Comparison of ENCODE assay signal across 9 cellular contexts in genomic region chr4:85968945-85969830, GRCh38.
DNase-seq lines count a peak whose midpoint lies in the region; ATAC-seq and TF ChIP-seq lines count a peak whose summit lies in the region.
"Had no signal": no experiment of that assay in that cellular context is flagged by ENCODE, and none has a peak within 500 bp of the region (broad histone marks: within the 10 kb centered on the region; RNA-seq: fewer than 3 reads in every experiment).

No MANE protein-coding gene starts in this region.

- TF ChIP-seq CTCF in breast epithelium (IDR thresholded peaks at IDR 0.05): peak; percentile 14 to 65 (median 51)
- TF ChIP-seq CTCF in lower lobe of right lung (IDR thresholded peaks at IDR 0.05): peak; percentile 57

- H3K4me1 ChIP-seq in breast epithelium (no peaks in the 10 kb centered on the region), lower lobe of right lung (peaks cover 6% of the 10 kb centered on the region)
- H3K4me1 ChIP-seq in CD4-positive, alpha-beta memory T cell (ENCODE audit: insufficient read depth, low read length): no peaks in the 10 kb centered on the region
- H3K4me1 ChIP-seq: BLaER1 had no signal

- H3K27me3 Mint-ChIP-seq in CD4-positive, alpha-beta memory T cell: no peaks in the 10 kb centered on the region

- peak; percentile 89 for ATAC-seq in HG02885 (IDR thresholded peaks at IDR 0.05; ENCODE audit: poor library complexity, unreplicated experiment)
- peak; percentile 56 to 79 for ATAC-seq in lower lobe of right lung

- no peaks in the 10 kb centered on the region for H3K9me3 ChIP-seq in breast epithelium
- H3K9me3 ChIP-seq in lower lobe of right lung: no peaks in the 10 kb centered on the region
- no peaks in the 10 kb centered on the region for H3K9me3 ChIP-seq in CD4-positive, alpha-beta memory T cell (ENCODE audit: control insufficient read depth in 1 of 2, low read length in 2 of 2)
- H3K9me3 ChIP-seq: BLaER1 had no signal

- CTCF ChIA-PET in CD4-positive, alpha-beta memory T cell (lab: Charles Lee; ENCODE audit: partially characterized antibody): no interaction called here

- TF ChIP-seq POLR2A in breast epithelium (IDR thresholded peaks at IDR 0.05): no peak

- peaks cover 0 to 7% (median 0%) of the 10 kb centered on the region in 8 donors for H3K9me3 Mint-ChIP-seq in CD4-positive, alpha-beta memory T cell

- POLR2A ChIA-PET in CD4-positive, alpha-beta memory T cell (lab: Charles Lee; ENCODE audit: partially characterized antibody): no interaction called here

- no peaks in the 10 kb centered on the region for H3K27me3 ChIP-seq in breast epithelium
- H3K27me3 ChIP-seq in lower lobe of right lung (ENCODE audit: low read depth): no peaks in the 10 kb centered on the region
- no peaks in the 10 kb centered on the region for H3K27me3 ChIP-seq in CD4-positive, alpha-beta memory T cell (ENCODE audit: insufficient read depth, low read length)
- H3K27me3 ChIP-seq: BLaER1 had no signal

- DNase-seq in DMS 273 (lab: John Stamatoyannopoulos, UW; ENCODE audit: unreplicated experiment) (peak; percentile 63), DMS 273 treated with DMSO at 0.1 percent for 48 hours (lab: John Stamatoyannopoulos, UW) (no peak), NCI-H2227 (lab: John Stamatoyannopoulos, UW; ENCODE audit: unreplicated experiment) (peak; percentile 62), breast epithelium (ENCODE audit: low spot score in 2 of 2) (no peak), lower lobe of right lung (no peak)
- no peak for DNase-seq in CD4-positive, alpha-beta memory T cell
- no peak for DNase-seq in stimulated activated CD4-positive, alpha-beta T cell treated with anti-CD3 and anti-CD28 coated beads, Interleukin-15, amount 100 ng/mL, for 24 hours

- intact Hi-C loops in breast epithelium (cut with DNase I; ENCODE audit: low total_unique reads): no loop called here
- intact Hi-C loops in lower lobe of right lung (cut with DNase I): no loop called here
- intact Hi-C loops in CD4-positive, alpha-beta memory T cell (cut with micrococcal nuclease): no loop called here

- H3K4me3 Mint-ChIP-seq in CD4-positive, alpha-beta memory T cell: no peak overlapping the region

- no peak overlapping the region for H3K27ac Mint-ChIP-seq in CD4-positive, alpha-beta memory T cell

- no peaks in the 10 kb centered on the region for H3K36me3 Mint-ChIP-seq in CD4-positive, alpha-beta memory T cell

- H3K36me3 ChIP-seq in breast epithelium: no peaks in the 10 kb centered on the region
- no peaks in the 10 kb centered on the region for H3K36me3 ChIP-seq in lower lobe of right lung
- no peaks in the 10 kb centered on the region for H3K36me3 ChIP-seq in CD4-positive, alpha-beta memory T cell (ENCODE audit: insufficient read depth, low read length)
- H3K36me3 ChIP-seq: BLaER1 had no signal

- H3K4me1 Mint-ChIP-seq in CD4-positive, alpha-beta memory T cell: no peaks in the 10 kb centered on the region

- H3K27ac ChIP-seq in breast epithelium (no peak overlapping the region), lower lobe of right lung (no peak overlapping the region)
- no peak overlapping the region for H3K27ac ChIP-seq in CD4-positive, alpha-beta memory T cell (ENCODE audit: low read depth, low read length)
- H3K27ac ChIP-seq: BLaER1 had no signal

- H3K4me3 ChIP-seq in breast epithelium (no peak overlapping the region), lower lobe of right lung (no peak overlapping the region)
- H3K4me3 ChIP-seq in CD4-positive, alpha-beta memory T cell (ENCODE audit: low read length in 2 of 2): no peak overlapping the region
- H3K4me3 ChIP-seq: BLaER1 had no signal

Comparison
In these comparisons a context has a peak if more than half of its experiments do, and no peak if none do; other contexts are left out.
1. DNase-seq: peak in DMS 273 (single experiment) and NCI-H2227 (single experiment); none in DMS 273 treated with DMSO at 0.1 percent for 48 hours (single experiment), breast epithelium (0 of 2), lower lobe of right lung (single experiment), CD4-positive, alpha-beta memory T cell (0 of 5) and stimulated activated CD4-positive, alpha-beta T cell treated with anti-CD3 and anti-CD28 coated beads, Interleukin-15, amount 100 ng/mL, for 24 hours (single experiment).